Comparison of ENCODE assay signal across 14 cellular contexts in the genomic region with DNA sequence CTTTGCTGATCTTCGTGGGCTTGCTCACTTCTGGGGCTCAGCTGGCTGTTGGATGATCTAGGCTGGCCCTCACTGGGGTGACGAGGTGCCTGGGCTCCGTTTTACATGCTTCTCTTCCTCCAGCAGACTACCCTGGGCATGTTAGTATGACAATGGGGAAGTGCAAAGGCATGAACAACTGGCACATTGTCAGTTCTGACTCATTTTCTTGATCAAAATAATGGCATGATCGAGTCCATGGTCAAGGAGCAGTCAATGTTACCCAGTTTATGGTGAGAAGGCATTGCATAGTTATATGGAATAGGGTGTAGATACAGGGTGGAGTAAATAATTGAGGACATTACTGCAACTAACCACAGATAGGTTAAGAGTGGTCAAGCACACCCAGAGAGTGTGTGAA. TPM values are rescaled to one million over a fixed set of nuclear protein-coding genes. Genes with fewer than 3 reads are reported as not detected.
DNase-seq lines count a peak whose midpoint lies in the region; ATAC-seq, FAIRE-seq and TF ChIP-seq lines count a peak whose summit lies in the region.
"Had no signal": no experiment of that assay in that cellular context is flagged by ENCODE, and none has a peak within 500 bp of the region (broad histone marks: within the 10 kb centered on the region; RNA-seq: fewer than 3 reads in every experiment).

No MANE protein-coding gene starts in this region.

- peak; percentile 15 for DNase-seq in MV-4-11 (lab: John Stamatoyannopoulos, UW)
- no peak for DNase-seq in left colon
- no peak for DNase-seq in OCI-M2 (lab: John Stamatoyannopoulos, UW; ENCODE audit: unreplicated experiment)
- no peak for DNase-seq in D721Med (ENCODE audit: insufficient read length, low spot score)
- DNase-seq: Caco-2; CD8-positive, alpha-beta memory T cell; DMS 273 treated with DMSO at 0.1 percent for 48 hours; H7 had no signal

- TF ChIP-seq CTCF in D721Med (IDR thresholded peaks at IDR 0.05; ENCODE audit: insufficient read depth, missing control alignments), result no peak

- intact Hi-C loops in left colon (cut with DNase I, micrococcal nuclease), result no loop called here

- no peak for FAIRE-seq in D721Med (lab: Jason Lieb, UNC)

- ATAC-seq in esophagus mucosa (peak; percentile 32), left colon (peak; percentile 56), GM19328 (IDR thresholded peaks at IDR 0.05; ENCODE audit: unreplicated experiment) (no peak)
- ATAC-seq: GM23338 had no signal

RNA-seq across cellular contexts. Expression of a gene that starts 10.0 kb away (rescaled TPM):
- total RNA-seq in esophagus mucosa (not detected), left colon (not detected)
- total RNA-seq: A673; Caco-2; CD8-positive, alpha-beta memory T cell; Daoy; GM23338; H7; HT-29 had no signal
